Comparison of ENCODE assay signal across 2 cellular contexts in genomic region chr20:36386236-36386635, GRCh38.
TF ChIP-seq lines count a peak whose summit lies in the region.

No MANE protein-coding gene starts in this region.

TF ChIP-seq in HepG2, 621 proteins besides CTCF, POLR2A, EP300 and RAD21:
- TF ChIP-seq TRIM22 (IDR thresholded peaks at IDR 0.05) (0 out of 2 replicates have a peak, but pooled peaks have one; percentile 24), NBN (conservative IDR thresholded peaks at IDR 0.05) (0 out of 2 replicates have a peak, but pooled peaks have one; percentile 55), NONO (IDR thresholded peaks at IDR 0.05) (0 out of 2 replicates have a peak, but pooled peaks have one; percentile 34), NONO (CRISPR knock-in tag; conservative IDR thresholded peaks at IDR 0.05) (no peak), FOXK2 (IDR thresholded peaks at IDR 0.05) (0 out of 2 replicates have a peak, but pooled peaks have one; percentile 15), ARNT (IDR thresholded peaks at IDR 0.05) (peak; percentile 76; the same call in 1 of the 2 replicates), ZNF230 (CRISPR knock-in tag; IDR thresholded peaks at IDR 0.05) (no peak), HOXA5 (CRISPR knock-in tag; IDR thresholded peaks at IDR 0.05) (no peak)
- TF ChIP-seq, protein P1, sequence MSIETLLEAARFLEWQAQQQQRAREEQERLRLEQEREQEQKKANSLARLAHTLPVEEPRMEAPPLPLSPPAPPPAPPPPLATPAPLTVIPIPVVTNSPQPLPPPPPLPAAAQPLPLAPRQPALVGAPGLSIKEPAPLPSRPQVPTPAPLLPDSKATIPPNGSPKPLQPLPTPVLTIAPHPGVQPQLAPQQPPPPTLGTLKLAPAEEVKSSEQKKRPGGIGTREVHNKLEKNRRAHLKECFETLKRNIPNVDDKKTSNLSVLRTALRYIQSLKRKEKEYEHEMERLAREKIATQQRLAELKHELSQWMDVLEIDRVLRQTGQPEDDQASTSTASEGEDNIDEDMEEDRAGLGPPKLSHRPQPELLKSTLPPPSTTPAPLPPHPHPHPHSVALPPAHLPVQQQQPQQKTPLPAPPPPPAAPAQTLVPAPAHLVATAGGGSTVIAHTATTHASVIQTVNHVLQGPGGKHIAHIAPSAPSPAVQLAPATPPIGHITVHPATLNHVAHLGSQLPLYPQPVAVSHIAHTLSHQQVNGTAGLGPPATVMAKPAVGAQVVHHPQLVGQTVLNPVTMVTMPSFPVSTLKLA (IDR thresholded peaks at IDR 0.05) = 0 out of 2 replicates have a peak, but pooled peaks have one; percentile 7
TF ChIP-seq in HepG2: peak in this region for 6.

TF ChIP-seq in HEK293, 187 proteins besides CTCF, POLR2A, EP300 and RAD21 (continued from another document):
- TF ChIP-seq, protein P2, sequence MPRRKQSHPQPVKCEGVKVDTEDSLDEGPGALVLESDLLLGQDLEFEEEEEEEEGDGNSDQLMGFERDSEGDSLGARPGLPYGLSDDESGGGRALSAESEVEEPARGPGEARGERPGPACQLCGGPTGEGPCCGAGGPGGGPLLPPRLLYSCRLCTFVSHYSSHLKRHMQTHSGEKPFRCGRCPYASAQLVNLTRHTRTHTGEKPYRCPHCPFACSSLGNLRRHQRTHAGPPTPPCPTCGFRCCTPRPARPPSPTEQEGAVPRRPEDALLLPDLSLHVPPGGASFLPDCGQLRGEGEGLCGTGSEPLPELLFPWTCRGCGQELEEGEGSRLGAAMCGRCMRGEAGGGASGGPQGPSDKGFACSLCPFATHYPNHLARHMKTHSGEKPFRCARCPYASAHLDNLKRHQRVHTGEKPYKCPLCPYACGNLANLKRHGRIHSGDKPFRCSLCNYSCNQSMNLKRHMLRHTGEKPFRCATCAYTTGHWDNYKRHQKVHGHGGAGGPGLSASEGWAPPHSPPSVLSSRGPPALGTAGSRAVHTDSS (tag by site-specific recombination; IDR thresholded peaks at IDR 0.05) = no peak
- TF ChIP-seq ZNF514 (tag by site-specific recombination; IDR thresholded peaks at IDR 0.05) = no peak
TF ChIP-seq in HEK293: peak in this region for 1.
